ENCODE assay signal across 1 cellular context in genomic region chr9:135887585-135888050, GRCh38.
TF ChIP-seq lines count a peak whose summit lies in the region.

No MANE protein-coding gene starts in this region.

TF ChIP-seq in GM12878, 131 proteins besides CTCF, POLR2A, EP300 and RAD21 (continued from another document and continues in another):
- TF ChIP-seq POLR2AphosphoS5 (IDR thresholded peaks at IDR 0.05; ENCODE audit: low read length): no peak
- TF ChIP-seq IKZF2 (IDR thresholded peaks at IDR 0.05): peak in 1 of 2 experiments; percentile 15; a peak in 1 of 4 replicates
- no peak for TF ChIP-seq EZH2 (IDR thresholded peaks at IDR 0.05; ENCODE audit: borderline replicate concordance, control insufficient read depth, low read depth, low read length)
- no peak for TF ChIP-seq SMAD5 (IDR thresholded peaks at IDR 0.05; ENCODE audit: low read depth)
- TF ChIP-seq CBX5 (IDR thresholded peaks at IDR 0.05; ENCODE audit: low read depth): no peak
- TF ChIP-seq USF2 (IDR thresholded peaks at IDR 0.05; ENCODE audit: borderline replicate concordance, low read depth, low read length): no peak
- TF ChIP-seq MEF2A (IDR thresholded peaks at IDR 0.05; ENCODE audit: insufficient read depth, low read depth, low read length): no peak
- TF ChIP-seq CHD1 (IDR thresholded peaks at IDR 0.05; ENCODE audit: low read depth, low read length): no peak
- no peak for TF ChIP-seq SMARCA5 (IDR thresholded peaks at IDR 0.05)
- peak; percentile 88; the same call in 1 of the 2 replicates for TF ChIP-seq HDGF (IDR thresholded peaks at IDR 0.05)
- no peak for TF ChIP-seq ATF2 (IDR thresholded peaks at IDR 0.05; ENCODE audit: low read length)
- no peak for TF ChIP-seq ZBTB40 (IDR thresholded peaks at IDR 0.05; ENCODE audit: borderline replicate concordance)
- no peak for TF ChIP-seq ZBTB33 (IDR thresholded peaks at IDR 0.05)
- TF ChIP-seq ZNF207 (IDR thresholded peaks at IDR 0.05; ENCODE audit: borderline replicate concordance): no peak
- no peak for TF ChIP-seq SIN3A (IDR thresholded peaks at IDR 0.05; ENCODE audit: low read depth, low read length)
- no peak for TF ChIP-seq BCL3 (IDR thresholded peaks at IDR 0.05; ENCODE audit: borderline replicate concordance, insufficient read depth, low read depth, low read length, poor library complexity, severe bottlenecking)
- no peak for TF ChIP-seq RELB (IDR thresholded peaks at IDR 0.05; ENCODE audit: low read depth)
- TF ChIP-seq TBL1XR1 (IDR thresholded peaks at IDR 0.05; ENCODE audit: low read depth, low read length): no peak
- TF ChIP-seq RELA (IDR thresholded peaks at IDR 0.05; ENCODE audit: borderline replicate concordance, partially characterized antibody): no peak
- TF ChIP-seq NRF1 (conservative IDR thresholded peaks at IDR 0.05; ENCODE audit: low read depth, low read length): no peak
- TF ChIP-seq RUNX3 (IDR thresholded peaks at IDR 0.05; ENCODE audit: low read length): peak; percentile 38; the same call in 1 of the 2 replicates
- no peak for TF ChIP-seq ZZZ3 (IDR thresholded peaks at IDR 0.05; ENCODE audit: control insufficient read depth, insufficient read length, low read depth)
- no peak for TF ChIP-seq CBX3 (IDR thresholded peaks at IDR 0.05; ENCODE audit: borderline replicate concordance, low read depth)
- no peak for TF ChIP-seq ZBTB4 (CRISPR knock-in tag; IDR thresholded peaks at IDR 0.05)
- TF ChIP-seq TAF1 (IDR thresholded peaks at IDR 0.05; ENCODE audit: borderline replicate concordance, low read depth, low read length): no peak
- 0 out of 2 replicates have a peak, but pooled peaks have one; percentile 13 for TF ChIP-seq CREM (IDR thresholded peaks at IDR 0.05; ENCODE audit: low read depth)
- TF ChIP-seq BHLHE40 (IDR thresholded peaks at IDR 0.05; ENCODE audit: borderline replicate concordance in 1 of 2, low read depth in 2 of 2, low read length in 1 of 2): no peak; a peak in 1 of 4 replicates
- TF ChIP-seq DPF2 (IDR thresholded peaks at IDR 0.05): 0 out of 2 replicates have a peak, but pooled peaks have one; percentile 37
- no peak for TF ChIP-seq CEBPZ (IDR thresholded peaks at IDR 0.05; ENCODE audit: low read depth, low read length)
- no peak for TF ChIP-seq CHD2 (IDR thresholded peaks at IDR 0.05; ENCODE audit: borderline replicate concordance, low read depth, low read length)
- peak; percentile 64 for TF ChIP-seq ZNF687 (IDR thresholded peaks at IDR 0.05)
- TF ChIP-seq NR2F1 (conservative IDR thresholded peaks at IDR 0.05): peak; percentile 54
